Comparison of ENCODE assay signal across 20 cellular contexts in genomic region chr20:47789081-47789998, GRCh38. TPM values are rescaled to one million over a fixed set of nuclear protein-coding genes. Genes with fewer than 3 reads are reported as not detected.
A peak's percentile ranks its signal among the peaks of the same experiment; 100 is the strongest.
DNase-seq lines count a peak whose midpoint lies in the region; ATAC-seq and TF ChIP-seq lines count a peak whose summit lies in the region.
"Had no signal": no experiment of that assay in that cellular context is flagged by ENCODE, and none has a peak within 500 bp of the region (broad histone marks: within the 10 kb centered on the region; RNA-seq: fewer than 3 reads in every experiment).

No MANE protein-coding gene starts in this region.

- intact Hi-C loops in activated naive CD4-positive, alpha-beta T cell treated with anti-CD3 and anti-CD28 coated beads for 36 hours (cut with micrococcal nuclease): no loop called here
- intact Hi-C loops in psoas muscle (cut with DNase I): loop anchor here (5.0 kb wide), 1 partner anchor 833 kb away; no protein-coding TSS in a partner anchor

- H3K36me3 ChIP-seq in psoas muscle (ENCODE audit: insufficient read depth in 1 of 2, low read depth in 1 of 2): no peaks in the 10 kb centered on the region
- H3K36me3 ChIP-seq: esophagus squamous epithelium had no signal

- no peaks in the 10 kb centered on the region for H3K9me3 ChIP-seq in psoas muscle
- H3K9me3 ChIP-seq: esophagus squamous epithelium had no signal

- peaks cover 12% of the 10 kb centered on the region for H3K4me1 Mint-ChIP-seq in activated naive CD4-positive, alpha-beta T cell treated with anti-CD3 and anti-CD28 coated beads, Interleukin-2, amount 10 ng/mL, durations not matched to agents 7 days and 5 days
- H3K4me1 Mint-ChIP-seq in activated naive CD4-positive, alpha-beta T cell treated with anti-CD3 and anti-CD28 coated beads for 36 hours (ENCODE audit: low read depth): peaks cover 12% of the 10 kb centered on the region
- H3K4me1 Mint-ChIP-seq in type B pancreatic cell (ENCODE audit: unreplicated experiment): peaks cover 58% of the 10 kb centered on the region

- CTCF ChIA-PET in activated naive CD4-positive, alpha-beta T cell treated with anti-CD3 and anti-CD28 coated beads, Interleukin-2, amount 10 ng/mL, durations not matched to agents 7 days and 5 days (lab: Charles Lee): interaction anchor here (1.7 kb wide), 2 partner anchors 111 to 831 kb away, joined by 3 read pairs; no protein-coding TSS in a partner anchor
- CTCF ChIA-PET in activated naive CD4-positive, alpha-beta T cell treated with anti-CD3 and anti-CD28 coated beads for 36 hours (lab: Charles Lee): no interaction called here

- H3K4me1 ChIP-seq in psoas muscle: peaks cover 4% of the 10 kb centered on the region

- peaks cover 4% of the 10 kb centered on the region for H3K36me3 Mint-ChIP-seq in activated naive CD4-positive, alpha-beta T cell treated with anti-CD3 and anti-CD28 coated beads, Interleukin-2, amount 10 ng/mL, durations not matched to agents 7 days and 5 days
- no peaks in the 10 kb centered on the region for H3K36me3 Mint-ChIP-seq in activated naive CD4-positive, alpha-beta T cell treated with anti-CD3 and anti-CD28 coated beads for 36 hours (ENCODE audit: low read depth)
- no peaks in the 10 kb centered on the region for H3K36me3 Mint-ChIP-seq in type B pancreatic cell
- H3K36me3 Mint-ChIP-seq: memory B cell; natural killer cell treated with Interleukin-12 subunit alpha and Interleukin-12 subunit beta and Interleukin-15 and Interleukin-18, amount 100 ng/mL, for 72 hours; stimulated activated memory B cell treated with anti-CD40 and anti-IgM and Interleukin-4, amounts not matched to agents 10 μg/mL and 1 μg/mL and 100 μg/mL, for 72 hours had no signal

- peaks cover 68% of the 10 kb centered on the region for H3K27me3 Mint-ChIP-seq in activated naive CD4-positive, alpha-beta T cell treated with anti-CD3 and anti-CD28 coated beads, Interleukin-2, amount 10 ng/mL, durations not matched to agents 7 days and 5 days
- peaks cover 32% of the 10 kb centered on the region for H3K27me3 Mint-ChIP-seq in activated naive CD4-positive, alpha-beta T cell treated with anti-CD3 and anti-CD28 coated beads for 36 hours (ENCODE audit: low read depth)
- H3K27me3 Mint-ChIP-seq in type B pancreatic cell: peaks cover 16% of the 10 kb centered on the region

- ATAC-seq in psoas muscle: no peak
- ATAC-seq: activated naive CD8-positive, alpha-beta T cell treated with anti-CD3 and anti-CD28 coated beads, Interleukin-2, amount 50 U/mL, for 24 hours; activated T-cell treated with anti-CD3 and anti-CD28 coated beads, Interleukin-2, amount 50 U/mL, for 72 hours; GM23338; stimulated activated memory B cell treated with anti-CD40 and anti-IgM and Interleukin-4, amounts not matched to agents 10 μg/mL and 1 μg/mL and 100 μg/mL, for 72 hours had no signal

- peaks cover 0 to 24% (median 8%) of the 10 kb centered on the region in 3 donors for H3K27me3 ChIP-seq in psoas muscle (ENCODE audit: insufficient read depth in 3 of 3, low read length in 2 of 3)

- H3K4me3 Mint-ChIP-seq in activated naive CD4-positive, alpha-beta T cell treated with anti-CD3 and anti-CD28 coated beads, Interleukin-2, amount 10 ng/mL, durations not matched to agents 7 days and 5 days: no peak overlapping the region
- no peak overlapping the region for H3K4me3 Mint-ChIP-seq in activated naive CD4-positive, alpha-beta T cell treated with anti-CD3 and anti-CD28 coated beads for 36 hours
- peak overlapping the region; percentile 66 for H3K4me3 Mint-ChIP-seq in type B pancreatic cell
- H3K4me3 Mint-ChIP-seq: activated naive CD8-positive, alpha-beta T cell treated with anti-CD3 and anti-CD28 coated beads, Interleukin-2, amount 50 U/mL, for 24 hours; activated T-cell treated with anti-CD3 and anti-CD28 coated beads, Interleukin-2, amount 50 U/mL, for 72 hours; GM23338; memory B cell; natural killer cell treated with Interleukin-12 subunit alpha and Interleukin-12 subunit beta and Interleukin-15 and Interleukin-18, amount 100 ng/mL, for 72 hours; stimulated activated memory B cell treated with anti-CD40 and anti-IgM and Interleukin-4, amounts not matched to agents 10 μg/mL and 1 μg/mL and 100 μg/mL, for 72 hours had no signal

- DNase-seq in activated naive CD4-positive, alpha-beta T cell treated with anti-CD3 and anti-CD28 coated beads, Interleukin-2, amount 10 ng/mL, durations not matched to agents 7 days and 5 days: no peak
- DNase-seq in activated naive CD4-positive, alpha-beta T cell treated with anti-CD3 and anti-CD28 coated beads for 36 hours: no peak
- DNase-seq in RPMI7951 (ENCODE audit: low read depth): peak; percentile 76
- DNase-seq in foreskin melanocyte: peak; percentile 63
- no peak for DNase-seq in type B pancreatic cell (ENCODE audit: extremely low spot score, unreplicated experiment)
- no peak for DNase-seq in stimulated activated naive CD4-positive, alpha-beta T cell (lab: John Stamatoyannopoulos, UW)
- no peak for DNase-seq in psoas muscle
- DNase-seq in UCSD-AML1 (lab: John Stamatoyannopoulos, UW; ENCODE audit: unreplicated experiment): no peak
- DNase-seq: activated CD4-positive, CD25-positive, alpha-beta regulatory T cell; activated CD8-positive, alpha-beta memory T cell treated with anti-CD3 and anti-CD28 coated beads for 24 hours; activated naive CD8-positive, alpha-beta T cell treated with anti-CD3 and anti-CD28 coated beads, Interleukin-2, amount 50 U/mL, for 24 hours; activated T-cell treated with anti-CD3 and anti-CD28 coated beads, Interleukin-2, amount 50 U/mL, for 72 hours; esophagus squamous epithelium; NCI-H1930; SHP77 had no signal

- peak overlapping the region; percentile 15 for H3K27ac Mint-ChIP-seq in activated naive CD4-positive, alpha-beta T cell treated with anti-CD3 and anti-CD28 coated beads, Interleukin-2, amount 10 ng/mL, durations not matched to agents 7 days and 5 days
- no peak overlapping the region for H3K27ac Mint-ChIP-seq in activated naive CD4-positive, alpha-beta T cell treated with anti-CD3 and anti-CD28 coated beads for 36 hours
- peak overlapping the region; percentile 1 for H3K27ac Mint-ChIP-seq in type B pancreatic cell
- H3K27ac Mint-ChIP-seq: activated naive CD8-positive, alpha-beta T cell treated with anti-CD3 and anti-CD28 coated beads, Interleukin-2, amount 50 U/mL, for 24 hours; activated T-cell treated with anti-CD3 and anti-CD28 coated beads, Interleukin-2, amount 50 U/mL, for 72 hours; GM23338; memory B cell; natural killer cell treated with Interleukin-12 subunit alpha and Interleukin-12 subunit beta and Interleukin-15 and Interleukin-18, amount 100 ng/mL, for 72 hours; stimulated activated memory B cell treated with anti-CD40 and anti-IgM and Interleukin-4, amounts not matched to agents 10 μg/mL and 1 μg/mL and 100 μg/mL, for 72 hours had no signal

- no peak overlapping the region for H3K4me3 ChIP-seq in psoas muscle
- H3K4me3 ChIP-seq: esophagus squamous epithelium, GM23338 had no signal

- 67 to 79% (median 69%) methylated on average over 16 of the region's 16 CpGs for WGBS in psoas muscle, 3 donors

- TF ChIP-seq CTCF in type B pancreatic cell (conservative IDR thresholded peaks at IDR 0.05) (no peak), psoas muscle (IDR thresholded peaks at IDR 0.05) (no peak)

- H3K27ac ChIP-seq in psoas muscle: no peak overlapping the region
- H3K27ac ChIP-seq: C4-2B had no signal

- no peaks in the 10 kb centered on the region for H3K9me3 Mint-ChIP-seq in activated naive CD4-positive, alpha-beta T cell treated with anti-CD3 and anti-CD28 coated beads, Interleukin-2, amount 10 ng/mL, durations not matched to agents 7 days and 5 days
- no peaks in the 10 kb centered on the region for H3K9me3 Mint-ChIP-seq in activated naive CD4-positive, alpha-beta T cell treated with anti-CD3 and anti-CD28 coated beads for 36 hours
- no peaks in the 10 kb centered on the region for H3K9me3 Mint-ChIP-seq in type B pancreatic cell
- H3K9me3 Mint-ChIP-seq: activated naive CD8-positive, alpha-beta T cell treated with anti-CD3 and anti-CD28 coated beads, Interleukin-2, amount 50 U/mL, for 24 hours; activated T-cell treated with anti-CD3 and anti-CD28 coated beads, Interleukin-2, amount 50 U/mL, for 72 hours; GM23338; memory B cell; natural killer cell treated with Interleukin-12 subunit alpha and Interleukin-12 subunit beta and Interleukin-15 and Interleukin-18, amount 100 ng/mL, for 72 hours; stimulated activated memory B cell treated with anti-CD40 and anti-IgM and Interleukin-4, amounts not matched to agents 10 μg/mL and 1 μg/mL and 100 μg/mL, for 72 hours had no signal

RNA-seq across cellular contexts. Expression of gene SULF2, which starts 4.1 kb away (rescaled TPM):
- total RNA-seq in activated naive CD4-positive, alpha-beta T cell treated with anti-CD3 and anti-CD28 coated beads for 36 hours: 1 to 10 TPM in 1 of 2 experiments, under 1 TPM in 1; 0.96 to 1.3 TPM
- 66.1 and 74.4 TPM in 2 replicates for total RNA-seq in RPMI7951 (2014; rRNA removed; shearing (Covaris generic))
- 89.0 and 146 TPM in 2 replicates for total RNA-seq in type B pancreatic cell (ENCODE audit: low replicate concordance)
- total RNA-seq in psoas muscle: 10 to 100 TPM; 11.6 to 23.3 (median 17.6) TPM
- 10 to 100 TPM in 1 of 3 donors, 1 to 10 TPM in 2; 5.3 to 10.5 (median 8.8) TPM for polyA plus RNA-seq in psoas muscle

Comparison
In these comparisons a context has a peak if more than half of its experiments do, and no peak if none do; other contexts are left out.
1. DNase-seq: peak in RPMI7951 (single experiment) and foreskin melanocyte (single experiment); none in activated naive CD4-positive, alpha-beta T cell treated with anti-CD3 and anti-CD28 coated beads, Interleukin-2, amount 10 ng/mL, durations not matched to agents 7 days and 5 days (single experiment), activated naive CD4-positive, alpha-beta T cell treated with anti-CD3 and anti-CD28 coated beads for 36 hours (single experiment), type B pancreatic cell (single experiment), stimulated activated naive CD4-positive, alpha-beta T cell (0 of 6), psoas muscle (0 of 2) and UCSD-AML1 (single experiment).
2. RNA of gene SULF2, which starts 4.1 kb away (total RNA-seq): 89.0 to 146 TPM in type B pancreatic cell, 66.1 to 74.4 TPM in RPMI7951 and 11.6 to 23.3 TPM in psoas muscle; 0.96 to 1.3 TPM in activated naive CD4-positive, alpha-beta T cell treated with anti-CD3 and anti-CD28 coated beads for 36 hours; every median in the first group is over 4 times any median in the second.